In the genomic region with DNA sequence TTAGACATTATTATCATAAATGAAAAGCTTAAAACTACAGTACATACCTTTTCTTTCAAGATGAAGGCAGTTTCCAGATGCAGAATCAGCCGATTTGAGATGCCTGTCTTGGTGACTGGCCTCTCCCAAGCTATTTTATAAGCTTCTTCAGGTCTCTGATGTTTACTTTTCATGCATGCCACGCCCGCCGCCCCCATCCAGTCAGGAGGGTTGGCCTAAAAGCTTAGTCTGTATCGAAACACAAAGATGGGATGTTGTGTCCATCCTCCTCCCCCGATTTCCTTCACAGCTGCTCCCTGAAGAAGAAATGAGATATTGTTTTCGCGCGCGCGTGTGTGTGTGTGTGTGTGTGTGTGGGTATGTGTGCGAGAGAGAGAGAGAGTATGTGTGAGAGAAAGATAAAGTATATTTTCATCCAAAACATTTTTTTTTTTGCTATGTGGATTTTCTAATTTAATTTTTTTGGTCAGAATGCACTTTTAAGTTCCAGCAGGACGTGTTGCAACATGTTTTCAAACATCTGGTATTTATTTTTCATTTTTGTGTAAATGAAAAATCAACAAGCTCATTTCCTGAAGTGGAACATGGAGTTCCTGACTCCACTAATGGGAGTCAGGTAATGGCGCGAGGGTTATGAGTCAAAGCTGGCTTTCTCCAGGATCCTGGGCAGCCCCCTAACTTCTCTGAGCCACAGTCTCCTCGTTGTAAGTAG, we compare ENCODE assay signal across 11 cellular contexts. TPM values are rescaled to one million over a fixed set of nuclear protein-coding genes. Genes with fewer than 3 reads are reported as not detected.
DNase-seq lines count a peak whose midpoint lies in the region; ATAC-seq and TF ChIP-seq lines count a peak whose summit lies in the region.
"Had no signal": no experiment of that assay in that cellular context is flagged by ENCODE, and none has a peak within 500 bp of the region (broad histone marks: within the 10 kb centered on the region; RNA-seq: fewer than 3 reads in every experiment).

Gene APOD (minus strand): TSS at position 110 of the 712 bp plus-strand sequence. CDS start 4,479 bp downstream, outside the sequence.

- H3K36me3 ChIP-seq in brain microvascular endothelial cell (replicated peaks) (no peaks in the 10 kb centered on the region), thoracic aorta (no peaks in the 10 kb centered on the region)
- H3K36me3 ChIP-seq: HAP-1 had no signal

- TF ChIP-seq CTCF in brain microvascular endothelial cell (IDR thresholded peaks at IDR 0.05; ENCODE audit: low read depth, low read length, missing control alignments): no peak
- no peak for TF ChIP-seq CTCF in thoracic aorta (IDR thresholded peaks at IDR 0.05)

- H3K4me1 Mint-ChIP-seq in effector memory CD8-positive, alpha-beta T cell (ENCODE audit: low read depth in 2 of 2): peaks cover 0 to 3% of the 10 kb centered on the region in 2 donors

- H3K27me3 ChIP-seq in brain microvascular endothelial cell (replicated peaks): no peaks in the 10 kb centered on the region
- no peaks in the 10 kb centered on the region for H3K27me3 ChIP-seq in layer of hippocampus (ENCODE audit: control insufficient read depth, insufficient read depth, low read length)
- H3K27me3 ChIP-seq in thoracic aorta (replicated peaks; ENCODE audit: insufficient read depth): no peaks in the 10 kb centered on the region

- DNase-seq in MV-4-11 (lab: John Stamatoyannopoulos, UW) (peak; percentile 69), brain microvascular endothelial cell (peak; percentile 28), thoracic aorta (ENCODE audit: low spot score) (no peak), NCI-H1048 (lab: John Stamatoyannopoulos, UW) (no peak), HPDE6-E6E7 (ENCODE audit: extremely low spot score) (no peak)
- no peak for DNase-seq in effector memory CD8-positive, alpha-beta T cell

- in situ Hi-C loops in brain microvascular endothelial cell (cut with HindIII; ENCODE audit: low pct_ligation_motif_present, low sequenced_read_pairs): no loop called here

- no peak within 1 kb of the TSS for H3K4me3 Mint-ChIP-seq in effector memory CD8-positive, alpha-beta T cell
- H3K4me3 Mint-ChIP-seq: dendritic cell treated with granulocyte-macrophage colony-stimulating factor and Interleukin-4, amounts not matched to agents 40 ng/mL and 50 ng/mL, for 4 days had no signal

- H3K36me3 Mint-ChIP-seq in effector memory CD8-positive, alpha-beta T cell (ENCODE audit: insufficient read depth): no peaks in the 10 kb centered on the region

- no peaks in the 10 kb centered on the region for H3K4me1 ChIP-seq in thoracic aorta (ENCODE audit: control insufficient read depth in 1 of 2, low read depth in 2 of 2)
- H3K4me1 ChIP-seq: HAP-1 had no signal

- H3K27ac ChIP-seq in brain microvascular endothelial cell (no peak within 1 kb of the TSS), layer of hippocampus (ENCODE audit: low read depth, low read length) (peak within 1 kb of the TSS; percentile 85), thoracic aorta (no peak within 1 kb of the TSS)
- H3K27ac ChIP-seq: PC-9 had no signal

- H3K27me3 Mint-ChIP-seq in effector memory CD8-positive, alpha-beta T cell: no peaks in the 10 kb centered on the region

- ATAC-seq in thoracic aorta (ENCODE audit: insufficient number of reproducible peaks, low FRiP score, low read depth) (no peak), HG02981 (IDR thresholded peaks at IDR 0.05; ENCODE audit: unreplicated experiment) (no peak)
- no peak for ATAC-seq in effector memory CD8-positive, alpha-beta T cell (replicated peaks)

- no peaks in the 10 kb centered on the region for H3K9me3 ChIP-seq in thoracic aorta
- H3K9me3 ChIP-seq: HAP-1 had no signal

- H3K4me3 ChIP-seq in brain microvascular endothelial cell (ENCODE audit: low read depth, low read length): peak within 1 kb of the TSS; percentile 12
- H3K4me3 ChIP-seq in thoracic aorta: peak within 1 kb of the TSS; percentile 25
- H3K4me3 ChIP-seq: HAP-1, PC-9 had no signal

- H3K27ac Mint-ChIP-seq in effector memory CD8-positive, alpha-beta T cell: no peak within 1 kb of the TSS
- H3K27ac Mint-ChIP-seq: dendritic cell treated with granulocyte-macrophage colony-stimulating factor and Interleukin-4, amounts not matched to agents 40 ng/mL and 50 ng/mL, for 4 days had no signal

- no peaks in the 10 kb centered on the region for H3K9me3 Mint-ChIP-seq in effector memory CD8-positive, alpha-beta T cell
- H3K9me3 Mint-ChIP-seq: dendritic cell treated with granulocyte-macrophage colony-stimulating factor and Interleukin-4, amounts not matched to agents 40 ng/mL and 50 ng/mL, for 4 days had no signal

RNA-seq across cellular contexts. Expression of gene APOD, which starts in this region (rescaled TPM):
- 100 to 1,000 TPM; 135 to 153 TPM for total RNA-seq in thoracic aorta

Comparison
In these comparisons a context has a peak if more than half of its experiments do, and no peak if none do; other contexts are left out.
1. DNase-seq: peak in MV-4-11 (single experiment) and brain microvascular endothelial cell (single experiment); none in thoracic aorta (single experiment), NCI-H1048 (single experiment), effector memory CD8-positive, alpha-beta T cell (0 of 3) and HPDE6-E6E7 (single experiment).